ENCODE assay signal across 6 cellular contexts in genomic region chr17:44069974-44070454, GRCh38. TPM values are rescaled to one million over a fixed set of nuclear protein-coding genes. Genes with fewer than 3 reads are reported as not detected.
DNase-seq lines count a peak whose midpoint lies in the region; TF ChIP-seq lines count a peak whose summit lies in the region.

No MANE protein-coding gene starts in this region.

- peaks cover 1% of the 10 kb centered on the region for H3K36me3 Mint-ChIP-seq in T-helper 1 cell treated with Interleukin-12 subunit alpha and Interleukin-12 subunit beta and Interleukin-4 antibody, amounts not matched to agents 30 μg/mL and 1 μg/mL, for 36 hours (ENCODE audit: low read depth)

- H3K27me3 ChIP-seq in kidney epithelial cell (ENCODE audit: control insufficient read depth, insufficient read depth, low read length), result no peaks in the 10 kb centered on the region

- no peaks in the 10 kb centered on the region for H3K36me3 ChIP-seq in kidney epithelial cell (ENCODE audit: control insufficient read depth, insufficient read depth, low read length)

- H3K4me3 ChIP-seq in WI38 (ENCODE audit: low read depth, low read length) (peak overlapping the region; percentile 63), kidney epithelial cell (ENCODE audit: low read depth, low read length) (peak overlapping the region; percentile 46)

- peaks cover 33% of the 10 kb centered on the region for H3K4me1 Mint-ChIP-seq in T-helper 1 cell treated with Interleukin-12 subunit alpha and Interleukin-12 subunit beta and Interleukin-4 antibody, amounts not matched to agents 30 μg/mL and 1 μg/mL, for 36 hours (ENCODE audit: low read depth)

- TF ChIP-seq CTCF in WI38 (IDR thresholded peaks at IDR 0.05; ENCODE audit: low read depth, low read length) (no peak), kidney epithelial cell (IDR thresholded peaks at IDR 0.05; ENCODE audit: insufficient read depth, low read length, poor library complexity, severe bottlenecking) (no peak)

- H3K9me3 Mint-ChIP-seq in T-helper 1 cell treated with Interleukin-12 subunit alpha and Interleukin-12 subunit beta and Interleukin-4 antibody, amounts not matched to agents 30 μg/mL and 1 μg/mL, for 36 hours, result no peaks in the 10 kb centered on the region

- no peaks in the 10 kb centered on the region for H3K27me3 Mint-ChIP-seq in T-helper 1 cell treated with Interleukin-12 subunit alpha and Interleukin-12 subunit beta and Interleukin-4 antibody, amounts not matched to agents 30 μg/mL and 1 μg/mL, for 36 hours (ENCODE audit: low read depth)

- H3K4me3 Mint-ChIP-seq in T-helper 1 cell treated with Interleukin-12 subunit alpha and Interleukin-12 subunit beta and Interleukin-4 antibody, amounts not matched to agents 30 μg/mL and 1 μg/mL, for 36 hours, result peak overlapping the region; percentile 94

- H3K27ac Mint-ChIP-seq in T-helper 1 cell treated with Interleukin-12 subunit alpha and Interleukin-12 subunit beta and Interleukin-4 antibody, amounts not matched to agents 30 μg/mL and 1 μg/mL, for 36 hours, result peak overlapping the region; percentile 94

- no peak for DNase-seq in T-helper 1 cell
- no peak for DNase-seq in kidney epithelial cell (ENCODE audit: low read depth)
- DNase-seq in GDM1 (lab: John Stamatoyannopoulos, UW), result no peak
- no peak for DNase-seq in dermis blood vessel endothelial cell

RNA-seq across cellular contexts. Expression of gene G6PC3, which starts 0.5 kb away (rescaled TPM):
- total RNA-seq in kidney epithelial cell, result 37.5 and 53.9 TPM in 2 replicates
- total RNA-seq in dermis blood vessel endothelial cell, result 14.3 and 35.1 TPM in 2 replicates

RNA-seq across cellular contexts. Expression of gene LSM12, which starts 3.5 kb away (rescaled TPM):
- total RNA-seq in kidney epithelial cell (39.1 and 52.7 TPM in 2 replicates), dermis blood vessel endothelial cell (21.8 and 32.0 TPM in 2 replicates)

RNA-seq across cellular contexts. Expression of gene HDAC5, which starts 53.4 kb away (rescaled TPM):
- total RNA-seq in kidney epithelial cell, result 32.5 and 37.7 TPM in 2 replicates
- total RNA-seq in dermis blood vessel endothelial cell, result 50.3 and 52.1 TPM in 2 replicates

RNA-seq across cellular contexts. Expression of gene TMEM101, which starts 55.3 kb away (rescaled TPM):
- 37.8 and 52.4 TPM in 2 replicates for total RNA-seq in kidney epithelial cell
- 85.2 and 117 TPM in 2 replicates for total RNA-seq in dermis blood vessel endothelial cell
